In the genomic region with DNA sequence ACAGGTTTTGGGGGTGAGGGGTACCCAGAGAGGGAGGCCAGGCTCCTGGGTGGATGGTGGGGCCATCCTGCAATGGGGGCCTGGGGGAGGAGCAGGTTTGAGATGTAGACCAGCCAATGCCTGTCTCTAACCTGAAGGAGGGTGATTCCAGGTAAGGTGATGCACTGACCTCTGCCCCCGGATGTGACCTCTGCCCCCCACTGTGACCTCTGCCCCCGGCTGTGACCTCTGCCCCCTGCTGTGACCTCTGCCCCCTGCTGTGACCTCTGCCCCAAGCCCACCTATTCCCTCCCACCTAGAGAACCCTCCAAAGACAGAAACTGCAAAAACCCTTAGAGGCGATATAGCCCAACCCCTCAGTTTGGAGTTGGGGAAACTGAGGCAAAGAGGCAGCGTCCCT, we compare ENCODE assay signal across 15 cellular contexts. TPM values are rescaled to one million over a fixed set of nuclear protein-coding genes. Genes with fewer than 3 reads are reported as not detected.
DNase-seq lines count a peak whose midpoint lies in the region; ATAC-seq and TF ChIP-seq lines count a peak whose summit lies in the region.
"Had no signal": no experiment of that assay in that cellular context is flagged by ENCODE, and none has a peak within 500 bp of the region (broad histone marks: within the 10 kb centered on the region; RNA-seq: fewer than 3 reads in every experiment).

No MANE protein-coding gene starts in this region.

- no peak for DNase-seq in activated naive CD4-positive, alpha-beta T cell treated with anti-CD3 and anti-CD28 coated beads for 36 hours
- no peak for DNase-seq in activated naive CD4-positive, alpha-beta T cell treated with anti-CD3 and anti-CD28 coated beads, Interleukin-2, amount 50 U/mL, for 16 hours
- DNase-seq in stimulated activated effector memory CD8-positive, alpha-beta T cell treated with anti-CD3 and anti-CD28 coated beads, Interleukin-12 subunit alpha, Interleukin-12 subunit beta, amount 100 ng/mL, for 72 hours (ENCODE audit: low spot score in 2 of 2): no peak
- DNase-seq in omental fat pad (ENCODE audit: low spot score): no peak
- DNase-seq: activated B cell treated with CpG ODN at 0.5 μM for 24 hours; KBM-7; NCI-H2081; NCI-H524; Right ventricle myocardium superior; stimulated activated CD4-positive, alpha-beta T cell treated with anti-CD3 and anti-CD28 coated beads, Interleukin-2, amount 100 ng/mL, for 24 hours had no signal

- H3K36me3 Mint-ChIP-seq in activated naive CD4-positive, alpha-beta T cell treated with anti-CD3 and anti-CD28 coated beads for 36 hours (ENCODE audit: low read depth): no peaks in the 10 kb centered on the region
- peaks cover 24% of the 10 kb centered on the region for H3K36me3 Mint-ChIP-seq in activated T-helper 17 cell treated with anti-CD3 and anti-CD28 coated beads, Interleukin-2, amount 50 U/mL, for 72 hours (ENCODE audit: low read depth)
- H3K36me3 Mint-ChIP-seq in stimulated activated effector memory CD8-positive, alpha-beta T cell treated with anti-CD3 and anti-CD28 coated beads, Interleukin-12 subunit alpha, Interleukin-12 subunit beta, amount 100 ng/mL, for 72 hours: peaks cover 42% of the 10 kb centered on the region

- H3K27ac Mint-ChIP-seq in activated naive CD4-positive, alpha-beta T cell treated with anti-CD3 and anti-CD28 coated beads for 36 hours: no peak overlapping the region
- peak overlapping the region; percentile 80 for H3K27ac Mint-ChIP-seq in activated T-helper 17 cell treated with anti-CD3 and anti-CD28 coated beads, Interleukin-2, amount 50 U/mL, for 72 hours
- peak overlapping the region; percentile 91 for H3K27ac Mint-ChIP-seq in stimulated activated effector memory CD8-positive, alpha-beta T cell treated with anti-CD3 and anti-CD28 coated beads, Interleukin-12 subunit alpha, Interleukin-12 subunit beta, amount 100 ng/mL, for 72 hours
- H3K27ac Mint-ChIP-seq: activated B cell treated with CpG ODN at 0.5 μM for 24 hours had no signal

- intact Hi-C loops in activated naive CD4-positive, alpha-beta T cell treated with anti-CD3 and anti-CD28 coated beads for 36 hours (cut with micrococcal nuclease): no loop called here

- no peak for TF ChIP-seq CTCF in omental fat pad (IDR thresholded peaks at IDR 0.05)

- H3K4me1 Mint-ChIP-seq in activated naive CD4-positive, alpha-beta T cell treated with anti-CD3 and anti-CD28 coated beads for 36 hours (ENCODE audit: low read depth): no peaks in the 10 kb centered on the region
- peaks cover 10% of the 10 kb centered on the region for H3K4me1 Mint-ChIP-seq in activated T-helper 17 cell treated with anti-CD3 and anti-CD28 coated beads, Interleukin-2, amount 50 U/mL, for 72 hours
- peaks cover 31% of the 10 kb centered on the region for H3K4me1 Mint-ChIP-seq in stimulated activated effector memory CD8-positive, alpha-beta T cell treated with anti-CD3 and anti-CD28 coated beads, Interleukin-12 subunit alpha, Interleukin-12 subunit beta, amount 100 ng/mL, for 72 hours
- H3K4me1 Mint-ChIP-seq: activated B cell treated with CpG ODN at 0.5 μM for 24 hours had no signal

- no peaks in the 10 kb centered on the region for H3K27me3 Mint-ChIP-seq in activated naive CD4-positive, alpha-beta T cell treated with anti-CD3 and anti-CD28 coated beads for 36 hours (ENCODE audit: low read depth)
- H3K27me3 Mint-ChIP-seq in activated T-helper 17 cell treated with anti-CD3 and anti-CD28 coated beads, Interleukin-2, amount 50 U/mL, for 72 hours: no peaks in the 10 kb centered on the region
- H3K27me3 Mint-ChIP-seq: activated B cell treated with CpG ODN at 0.5 μM for 24 hours had no signal

- CTCF ChIA-PET in activated naive CD4-positive, alpha-beta T cell treated with anti-CD3 and anti-CD28 coated beads for 36 hours (lab: Charles Lee): interaction anchor here (1.2 kb wide), 1 partner anchor 12 kb away, joined by 6 read pairs; no protein-coding TSS in a partner anchor

- no peak for ATAC-seq in activated T-helper 17 cell treated with anti-CD3 and anti-CD28 coated beads, Interleukin-2, amount 50 U/mL, for 72 hours (replicated peaks)
- no peak for ATAC-seq in stimulated activated effector memory CD8-positive, alpha-beta T cell treated with anti-CD3 and anti-CD28 coated beads, Interleukin-12 subunit alpha, Interleukin-12 subunit beta, amount 100 ng/mL, for 72 hours
- no peak for ATAC-seq in omental fat pad (ENCODE audit: low FRiP score)
- no peak for ATAC-seq in HG02571 (IDR thresholded peaks at IDR 0.05; ENCODE audit: unreplicated experiment)

- H3K4me3 Mint-ChIP-seq in activated naive CD4-positive, alpha-beta T cell treated with anti-CD3 and anti-CD28 coated beads for 36 hours: peak overlapping the region; percentile 24
- H3K4me3 Mint-ChIP-seq in activated T-helper 17 cell treated with anti-CD3 and anti-CD28 coated beads, Interleukin-2, amount 50 U/mL, for 72 hours: peak overlapping the region; percentile 81
- peak overlapping the region; percentile 73 for H3K4me3 Mint-ChIP-seq in stimulated activated effector memory CD8-positive, alpha-beta T cell treated with anti-CD3 and anti-CD28 coated beads, Interleukin-12 subunit alpha, Interleukin-12 subunit beta, amount 100 ng/mL, for 72 hours

- no peaks in the 10 kb centered on the region for H3K9me3 Mint-ChIP-seq in activated naive CD4-positive, alpha-beta T cell treated with anti-CD3 and anti-CD28 coated beads for 36 hours
- no peaks in the 10 kb centered on the region for H3K9me3 Mint-ChIP-seq in activated T-helper 17 cell treated with anti-CD3 and anti-CD28 coated beads, Interleukin-2, amount 50 U/mL, for 72 hours
- H3K9me3 Mint-ChIP-seq in stimulated activated effector memory CD8-positive, alpha-beta T cell treated with anti-CD3 and anti-CD28 coated beads, Interleukin-12 subunit alpha, Interleukin-12 subunit beta, amount 100 ng/mL, for 72 hours: no peaks in the 10 kb centered on the region
- H3K9me3 Mint-ChIP-seq: activated B cell treated with CpG ODN at 0.5 μM for 24 hours had no signal

RNA-seq across cellular contexts. Expression of a gene that starts 10.3 kb away (rescaled TPM):
- total RNA-seq in activated naive CD4-positive, alpha-beta T cell treated with anti-CD3 and anti-CD28 coated beads for 36 hours: not detected
- total RNA-seq in activated T-helper 17 cell treated with anti-CD3 and anti-CD28 coated beads, Interleukin-2, amount 50 U/mL, for 72 hours: not detected
- total RNA-seq in omental fat pad: not detected
- total RNA-seq: activated B cell treated with CpG ODN at 0.5 μM for 24 hours, dermis microvascular lymphatic vessel endothelial cell, osteocyte, Right ventricle myocardium superior, subcutaneous adipose tissue had no signal

RNA-seq across cellular contexts. Expression of a gene that starts 18.6 kb away (rescaled TPM):
- total RNA-seq in activated naive CD4-positive, alpha-beta T cell treated with anti-CD3 and anti-CD28 coated beads for 36 hours: 1 to 10 TPM; 2.0 TPM
- total RNA-seq in activated T-helper 17 cell treated with anti-CD3 and anti-CD28 coated beads, Interleukin-2, amount 50 U/mL, for 72 hours: 1 to 10 TPM; 4.6 to 8.6 TPM
- 1 to 10 TPM in 1 of 4 donors, under 1 TPM in 1, not detected in 2; 0.47 to 1.3 TPM for total RNA-seq in omental fat pad
- total RNA-seq: Right ventricle myocardium superior, subcutaneous adipose tissue had no signal

RNA-seq across cellular contexts. Expression of a gene that starts 22.7 kb away (rescaled TPM):
- total RNA-seq in activated naive CD4-positive, alpha-beta T cell treated with anti-CD3 and anti-CD28 coated beads for 36 hours: 1,000 to 10,000 TPM; 2,373 to 2,473 TPM
- 1,000 to 10,000 TPM; 1,785 to 2,369 TPM for total RNA-seq in activated T-helper 17 cell treated with anti-CD3 and anti-CD28 coated beads, Interleukin-2, amount 50 U/mL, for 72 hours
- total RNA-seq in omental fat pad: 1,000 to 10,000 TPM; 1,539 to 2,303 (median 1,904) TPM

RNA-seq across cellular contexts. Expression of a gene that starts 23.1 kb away (rescaled TPM):
- 10 to 100 TPM; 20.1 to 20.6 TPM for total RNA-seq in activated naive CD4-positive, alpha-beta T cell treated with anti-CD3 and anti-CD28 coated beads for 36 hours
- total RNA-seq in activated T-helper 17 cell treated with anti-CD3 and anti-CD28 coated beads, Interleukin-2, amount 50 U/mL, for 72 hours: 10 to 100 TPM; 31.3 to 49.3 TPM
- 10 to 100 TPM in 2 of 4 donors, 1 to 10 TPM in 2; 6.0 to 16.2 (median 9.5) TPM for total RNA-seq in omental fat pad

RNA-seq across cellular contexts. Expression of a gene that starts 40.9 kb away (rescaled TPM):
- total RNA-seq in activated naive CD4-positive, alpha-beta T cell treated with anti-CD3 and anti-CD28 coated beads for 36 hours: 1 to 10 TPM; 7.8 to 9.7 TPM
- 1 to 10 TPM; 5.3 to 9.3 TPM for total RNA-seq in activated T-helper 17 cell treated with anti-CD3 and anti-CD28 coated beads, Interleukin-2, amount 50 U/mL, for 72 hours
- 10 to 100 TPM in 1 of 4 donors, 1 to 10 TPM in 3; 2.6 to 12.6 (median 5.2) TPM for total RNA-seq in omental fat pad

Comparison
In these comparisons a context has a peak if more than half of its experiments do, and no peak if none do; other contexts are left out.
1. H3K4me3 Mint-ChIP-seq: peak in every context shown above with its lines; median percentile 81 in activated T-helper 17 cell treated with anti-CD3 and anti-CD28 coated beads, Interleukin-2, amount 50 U/mL, for 72 hours; 73 in stimulated activated effector memory CD8-positive, alpha-beta T cell treated with anti-CD3 and anti-CD28 coated beads, Interleukin-12 subunit alpha, Interleukin-12 subunit beta, amount 100 ng/mL, for 72 hours; 24 in activated naive CD4-positive, alpha-beta T cell treated with anti-CD3 and anti-CD28 coated beads for 36 hours.